Comparison of ENCODE assay signal across 8 cellular contexts in genomic region chr6:133921249-133921859, GRCh38. TPM values are rescaled to one million over a fixed set of nuclear protein-coding genes. Genes with fewer than 3 reads are reported as not detected.
A peak's percentile ranks its signal among the peaks of the same experiment; 100 is the strongest.
DNase-seq lines count a peak whose midpoint lies in the region; ATAC-seq and TF ChIP-seq lines count a peak whose summit lies in the region.

No MANE protein-coding gene starts in this region.

- no peaks in the 10 kb centered on the region for H3K36me3 Mint-ChIP-seq in stimulated activated memory B cell treated with anti-CD40 and anti-IgM and Interleukin-4, amounts not matched to agents 10 μg/mL and 1 μg/mL and 100 μg/mL, for 72 hours

- peaks cover 5% of the 10 kb centered on the region for H3K4me1 Mint-ChIP-seq in stimulated activated memory B cell treated with anti-CD40 and anti-IgM and Interleukin-4, amounts not matched to agents 10 μg/mL and 1 μg/mL and 100 μg/mL, for 72 hours

- DNase-seq in GM03348 (ENCODE audit: low spot score), result peak; percentile 86
- DNase-seq in NCI-H1694 (lab: John Stamatoyannopoulos, UW), result peak; percentile 80
- peak; percentile 30 for DNase-seq in T-helper 22 cell (ENCODE audit: low read depth)
- peak; percentile 43 to 90 for DNase-seq in ascending aorta (ENCODE audit: low spot score in 2 of 2)
- peak; percentile 61 to 82 for DNase-seq in hippocampal formation (lab: John Stamatoyannopoulos, UW)
- no peak for DNase-seq in spleen

- intact Hi-C loops in ascending aorta (cut with DNase I), result loop anchor here (1.0 kb wide), 1 partner anchor 352 kb away; no protein-coding TSS in a partner anchor
- intact Hi-C loops in spleen (cut with DNase I; ENCODE audit: low total_unique reads), result loop anchor here (10.0 kb wide), 1 partner anchor 143 kb away; no protein-coding TSS in a partner anchor

- 25 to 26% (median 26%) methylated on average over 6 of the region's 6 CpGs for WGBS in spleen, 5 donors

- no peak overlapping the region for H3K4me3 Mint-ChIP-seq in stimulated activated memory B cell treated with anti-CD40 and anti-IgM and Interleukin-4, amounts not matched to agents 10 μg/mL and 1 μg/mL and 100 μg/mL, for 72 hours

- peak overlapping the region in 1 of 2 donors; percentile 13 for H3K4me3 ChIP-seq in ascending aorta
- peak overlapping the region in 2 of 8 donors; percentile 15 to 38 for H3K4me3 ChIP-seq in spleen

- peak; percentile 50 for ATAC-seq in HG02642 (IDR thresholded peaks at IDR 0.05; ENCODE audit: poor library complexity, unreplicated experiment)
- no peak for ATAC-seq in stimulated activated memory B cell treated with anti-CD40 and anti-IgM and Interleukin-4, amounts not matched to agents 10 μg/mL and 1 μg/mL and 100 μg/mL, for 72 hours

- no peak for TF ChIP-seq POLR2A in spleen (IDR thresholded peaks at IDR 0.05)

- H3K27ac Mint-ChIP-seq in stimulated activated memory B cell treated with anti-CD40 and anti-IgM and Interleukin-4, amounts not matched to agents 10 μg/mL and 1 μg/mL and 100 μg/mL, for 72 hours, result no peak overlapping the region

- TF ChIP-seq CTCF in ascending aorta (IDR thresholded peaks at IDR 0.05), result peak; percentile 50 to 90 (median 85)
- peak; percentile 25 to 84 (median 70) for TF ChIP-seq CTCF in spleen (IDR thresholded peaks at IDR 0.05 in 8 of 11, conservative IDR thresholded peaks at IDR 0.05 in 3 of 11)

- H3K27ac ChIP-seq in ascending aorta (no peak overlapping the region), spleen (no peak overlapping the region)

- H3K9me3 ChIP-seq in ascending aorta (no peaks in the 10 kb centered on the region), spleen (no peaks in the 10 kb centered on the region)

- H3K27me3 Mint-ChIP-seq in stimulated activated memory B cell treated with anti-CD40 and anti-IgM and Interleukin-4, amounts not matched to agents 10 μg/mL and 1 μg/mL and 100 μg/mL, for 72 hours, result peaks cover 8% of the 10 kb centered on the region

- no peaks in the 10 kb centered on the region for H3K36me3 ChIP-seq in ascending aorta
- H3K36me3 ChIP-seq in spleen, result no peaks in the 10 kb centered on the region

- no peaks in the 10 kb centered on the region for H3K27me3 ChIP-seq in ascending aorta
- H3K27me3 ChIP-seq in spleen (replicated peaks in 1 of 7), result peaks cover 0 to 20% (median 0%) of the 10 kb centered on the region in 7 donors

- H3K9me3 Mint-ChIP-seq in stimulated activated memory B cell treated with anti-CD40 and anti-IgM and Interleukin-4, amounts not matched to agents 10 μg/mL and 1 μg/mL and 100 μg/mL, for 72 hours, result no peaks in the 10 kb centered on the region

- H3K4me1 ChIP-seq in ascending aorta (no peaks in the 10 kb centered on the region), spleen (peaks cover 0 to 14% (median 5%) of the 10 kb centered on the region in 6 donors)

RNA-seq across cellular contexts. Expression of gene TBPL1, which starts 31.7 kb away (rescaled TPM):
- 23.1 TPM for total RNA-seq in ascending aorta
- total RNA-seq in spleen, result 10 to 100 TPM; 17.0 to 31.0 (median 25.9) TPM
- polyA plus RNA-seq in spleen, result 10 to 100 TPM; 29.9 to 33.3 (median 30.3) TPM

RNA-seq across cellular contexts. Expression of gene TCF21, which starts 32.4 kb away (rescaled TPM):
- total RNA-seq in ascending aorta (0.32 TPM), spleen (100 to 1,000 TPM in 1 of 7 donors, 10 to 100 TPM in 6; 25.2 to 109 (median 34.5) TPM)
- polyA plus RNA-seq in spleen, result 1 to 10 TPM; 3.6 to 6.5 (median 4.0) TPM

Comparison
In these comparisons a context has a peak if more than half of its experiments do, and no peak if none do; other contexts are left out.
1. RNA of gene TCF21, which starts 32.4 kb away (total RNA-seq): 25.2 to 109 TPM in spleen; 0.32 TPM in ascending aorta (single experiment); every median in the first group is over 10 times any median in the second.